In the genomic region with DNA sequence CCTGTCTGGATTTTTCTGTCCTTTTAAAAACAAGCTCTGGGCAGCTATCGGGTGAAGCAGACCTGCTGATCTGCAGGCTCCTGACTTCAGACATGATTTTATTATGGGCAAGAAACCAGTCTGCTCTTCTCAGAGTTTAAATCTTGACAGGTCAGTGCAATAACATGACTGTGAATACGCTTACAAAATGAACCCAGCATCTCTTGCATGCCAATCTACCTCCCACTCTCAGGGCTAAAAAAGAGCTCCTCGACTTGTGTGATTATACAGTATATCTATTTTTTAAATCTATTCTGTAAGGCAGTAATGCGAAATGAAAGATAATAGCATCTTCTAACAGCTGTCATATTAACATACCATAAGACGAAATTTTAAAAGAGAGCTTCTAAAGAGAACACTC, we compare ENCODE assay signal across 19 cellular contexts. TPM values are rescaled to one million over a fixed set of nuclear protein-coding genes. Genes with fewer than 3 reads are reported as not detected.
DNase-seq lines count a peak whose midpoint lies in the region; ATAC-seq and TF ChIP-seq lines count a peak whose summit lies in the region.
"Had no signal": no experiment of that assay in that cellular context is flagged by ENCODE, and none has a peak within 500 bp of the region (broad histone marks: within the 10 kb centered on the region; RNA-seq: fewer than 3 reads in every experiment).

No MANE protein-coding gene starts in this region.

- peak overlapping the region; percentile 60 for H3K27ac Mint-ChIP-seq in chondrocyte (ENCODE audit: unreplicated experiment)
- peak overlapping the region; percentile 20 for H3K27ac Mint-ChIP-seq in endothelial cell (ENCODE audit: unreplicated experiment)
- H3K27ac Mint-ChIP-seq in neural progenitor cell = peak overlapping the region; percentile 61
- H3K27ac Mint-ChIP-seq: B cell; CD4-positive, CD25-positive, alpha-beta regulatory T cell; CD8-positive, alpha-beta T cell; HFFc6 had no signal

- H3K4me3 ChIP-seq in neural progenitor cell = no peak overlapping the region
- H3K4me3 ChIP-seq: BLaER1, GM12878, HAP-1 had no signal

- H4K20me1 ChIP-seq in neural progenitor cell (ENCODE audit: low read depth) = no peaks in the 10 kb centered on the region
- H4K20me1 ChIP-seq: BLaER1 had no signal

- H3K36me3 Mint-ChIP-seq in chondrocyte (ENCODE audit: low read depth) = no peaks in the 10 kb centered on the region
- no peaks in the 10 kb centered on the region for H3K36me3 Mint-ChIP-seq in endothelial cell (ENCODE audit: low read depth, unreplicated experiment)
- no peaks in the 10 kb centered on the region for H3K36me3 Mint-ChIP-seq in neural progenitor cell
- H3K36me3 Mint-ChIP-seq: CD4-positive, CD25-positive, alpha-beta regulatory T cell; CD8-positive, alpha-beta T cell had no signal

- peaks cover 2% of the 10 kb centered on the region for H3F3A ChIP-seq in neural progenitor cell (ENCODE audit: low read depth)

- no peak overlapping the region for H3K27ac ChIP-seq in neural progenitor cell
- H3K27ac ChIP-seq: BLaER1, C4-2B had no signal

- H3K9me3 ChIP-seq in neural progenitor cell (ENCODE audit: low read depth) = no peaks in the 10 kb centered on the region
- H3K9me3 ChIP-seq: BLaER1, HAP-1 had no signal

- no peaks in the 10 kb centered on the region for H3K36me3 ChIP-seq in neural progenitor cell
- H3K36me3 ChIP-seq: BLaER1, HAP-1 had no signal

- no peak for DNase-seq in chondrocyte (ENCODE audit: low spot score)
- DNase-seq in endothelial cell (ENCODE audit: low spot score) = no peak
- DNase-seq in neural progenitor cell (ENCODE audit: low spot score) = no peak
- DNase-seq in COR-L47 (lab: John Stamatoyannopoulos, UW) = no peak
- DNase-seq: CD4-positive, CD25-positive, alpha-beta regulatory T cell; CD8-positive, alpha-beta T cell; DMS 273 treated with DMSO at 0.1 percent for 48 hours; DMS79; EL; GDM1; GOT3; HFFc6 had no signal

- H3K4me1 Mint-ChIP-seq in chondrocyte (ENCODE audit: low read depth) = peaks cover 15% of the 10 kb centered on the region
- H3K4me1 Mint-ChIP-seq in endothelial cell (ENCODE audit: unreplicated experiment) = peaks cover 7% of the 10 kb centered on the region
- H3K4me1 Mint-ChIP-seq in neural progenitor cell = peaks cover 19% of the 10 kb centered on the region
- H3K4me1 Mint-ChIP-seq: B cell; CD4-positive, CD25-positive, alpha-beta regulatory T cell had no signal

- no peak overlapping the region for H3K4me2 ChIP-seq in neural progenitor cell
- H3K4me2 ChIP-seq: BLaER1 had no signal

- no peak overlapping the region for H3K4me3 Mint-ChIP-seq in chondrocyte (ENCODE audit: unreplicated experiment)
- H3K4me3 Mint-ChIP-seq in endothelial cell (ENCODE audit: unreplicated experiment) = no peak overlapping the region
- H3K4me3 Mint-ChIP-seq in neural progenitor cell = no peak overlapping the region
- H3K4me3 Mint-ChIP-seq: B cell; CD4-positive, CD25-positive, alpha-beta regulatory T cell; CD8-positive, alpha-beta T cell; HFFc6 had no signal

- H3K4me1 ChIP-seq in neural progenitor cell = no peaks in the 10 kb centered on the region
- H3K4me1 ChIP-seq: HAP-1 had no signal

- no peak overlapping the region for H3K9ac ChIP-seq in neural progenitor cell
- H3K9ac ChIP-seq: BLaER1 had no signal

- H3K27me3 Mint-ChIP-seq in chondrocyte (ENCODE audit: low read depth) (no peaks in the 10 kb centered on the region), endothelial cell (ENCODE audit: unreplicated experiment) (no peaks in the 10 kb centered on the region), neural progenitor cell (ENCODE audit: insufficient read depth, low read depth) (peaks cover 5% of the 10 kb centered on the region)

- H3K9me3 Mint-ChIP-seq in chondrocyte (ENCODE audit: low read depth) (no peaks in the 10 kb centered on the region), endothelial cell (ENCODE audit: unreplicated experiment) (no peaks in the 10 kb centered on the region), neural progenitor cell (no peaks in the 10 kb centered on the region)
- H3K9me3 Mint-ChIP-seq: CD4-positive, CD25-positive, alpha-beta regulatory T cell; CD8-positive, alpha-beta T cell; HFFc6 had no signal

- TF ChIP-seq CTCF in chondrocyte (IDR thresholded peaks at IDR 0.05) (no peak), endothelial cell (IDR thresholded peaks at IDR 0.05; ENCODE audit: unreplicated experiment) (no peak), neural progenitor cell (IDR thresholded peaks at IDR 0.05) (no peak)

- ATAC-seq in GM21381 (IDR thresholded peaks at IDR 0.05; ENCODE audit: unreplicated experiment) (no peak), GM19328 (IDR thresholded peaks at IDR 0.05; ENCODE audit: unreplicated experiment) (no peak)
- ATAC-seq: CD8-positive, alpha-beta T cell; GM12878 had no signal

- no peaks in the 10 kb centered on the region for H3K79me2 ChIP-seq in neural progenitor cell (ENCODE audit: low read depth)

- peaks cover 29% of the 10 kb centered on the region for H3K27me3 ChIP-seq in neural progenitor cell
- H3K27me3 ChIP-seq: BLaER1 had no signal

- H2AFZ ChIP-seq in neural progenitor cell (replicated peaks) = no peak overlapping the region

RNA-seq across cellular contexts. Expression of a gene that starts 18.7 kb away (rescaled TPM):
- total RNA-seq in chondrocyte (5.5 to 6.9 TPM (median 6.8 TPM) in 3 replicates), endothelial cell (ENCODE audit: unreplicated experiment) (14.5 TPM), neural progenitor cell (ENCODE audit: low replicate concordance) (9.3 and 12.7 TPM in 2 replicates)
